In the genomic region with DNA sequence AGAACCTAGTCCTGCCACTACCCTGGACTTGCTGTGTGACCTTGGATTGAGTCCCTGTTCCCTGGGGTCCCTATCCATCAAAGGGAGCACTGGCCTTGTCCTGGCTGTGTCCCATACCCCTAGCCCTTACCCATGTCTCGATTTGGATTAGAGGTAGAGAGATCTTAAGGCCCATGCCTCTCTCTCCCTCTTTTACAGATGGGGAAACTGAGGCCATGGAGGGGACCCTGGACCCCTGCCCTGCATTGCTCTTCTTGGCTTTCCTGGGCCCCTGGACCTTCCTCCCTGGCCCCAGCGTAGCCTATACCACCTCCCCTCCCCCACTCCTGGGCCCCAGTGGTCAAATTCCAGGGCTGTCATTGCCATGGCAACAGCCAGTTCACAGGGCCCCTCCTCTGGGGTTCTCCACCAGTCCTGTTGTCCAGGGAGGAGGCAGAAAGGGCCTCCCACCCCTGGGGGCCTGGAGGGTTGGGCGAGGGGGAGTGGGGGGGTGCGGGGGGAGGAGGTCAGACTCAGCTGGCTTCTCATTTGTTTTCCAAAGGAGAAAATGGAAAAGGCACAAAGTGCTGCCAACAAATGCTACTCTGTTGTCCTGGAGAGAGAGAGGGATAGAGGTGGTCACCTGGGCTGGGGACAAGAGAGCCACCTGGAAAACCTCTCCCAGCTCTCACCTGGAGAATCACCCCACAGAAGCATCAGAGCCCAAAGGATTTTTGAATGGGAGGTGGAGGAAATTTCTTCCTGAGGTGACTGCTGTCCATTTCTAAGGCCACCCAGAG, we compare ENCODE assay signal across 2 cellular contexts.
A peak's percentile ranks its signal among the peaks of the same experiment; 100 is the strongest.
TF ChIP-seq lines count a peak whose summit lies in the region.

No MANE protein-coding gene starts in this region.

TF ChIP-seq in HCT116, 20 proteins besides CTCF, POLR2A, EP300 and RAD21:
- TF ChIP-seq ZNF274 (IDR thresholded peaks at IDR 0.05; ENCODE audit: low read depth, low read length) = no peak
- TF ChIP-seq, protein P1, sequence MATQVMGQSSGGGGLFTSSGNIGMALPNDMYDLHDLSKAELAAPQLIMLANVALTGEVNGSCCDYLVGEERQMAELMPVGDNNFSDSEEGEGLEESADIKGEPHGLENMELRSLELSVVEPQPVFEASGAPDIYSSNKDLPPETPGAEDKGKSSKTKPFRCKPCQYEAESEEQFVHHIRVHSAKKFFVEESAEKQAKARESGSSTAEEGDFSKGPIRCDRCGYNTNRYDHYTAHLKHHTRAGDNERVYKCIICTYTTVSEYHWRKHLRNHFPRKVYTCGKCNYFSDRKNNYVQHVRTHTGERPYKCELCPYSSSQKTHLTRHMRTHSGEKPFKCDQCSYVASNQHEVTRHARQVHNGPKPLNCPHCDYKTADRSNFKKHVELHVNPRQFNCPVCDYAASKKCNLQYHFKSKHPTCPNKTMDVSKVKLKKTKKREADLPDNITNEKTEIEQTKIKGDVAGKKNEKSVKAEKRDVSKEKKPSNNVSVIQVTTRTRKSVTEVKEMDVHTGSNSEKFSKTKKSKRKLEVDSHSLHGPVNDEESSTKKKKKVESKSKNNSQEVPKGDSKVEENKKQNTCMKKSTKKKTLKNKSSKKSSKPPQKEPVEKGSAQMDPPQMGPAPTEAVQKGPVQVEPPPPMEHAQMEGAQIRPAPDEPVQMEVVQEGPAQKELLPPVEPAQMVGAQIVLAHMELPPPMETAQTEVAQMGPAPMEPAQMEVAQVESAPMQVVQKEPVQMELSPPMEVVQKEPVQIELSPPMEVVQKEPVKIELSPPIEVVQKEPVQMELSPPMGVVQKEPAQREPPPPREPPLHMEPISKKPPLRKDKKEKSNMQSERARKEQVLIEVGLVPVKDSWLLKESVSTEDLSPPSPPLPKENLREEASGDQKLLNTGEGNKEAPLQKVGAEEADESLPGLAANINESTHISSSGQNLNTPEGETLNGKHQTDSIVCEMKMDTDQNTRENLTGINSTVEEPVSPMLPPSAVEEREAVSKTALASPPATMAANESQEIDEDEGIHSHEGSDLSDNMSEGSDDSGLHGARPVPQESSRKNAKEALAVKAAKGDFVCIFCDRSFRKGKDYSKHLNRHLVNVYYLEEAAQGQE (IDR thresholded peaks at IDR 0.05; ENCODE audit: low read depth) = no peak
- TF ChIP-seq SIN3A (IDR thresholded peaks at IDR 0.05; ENCODE audit: low read depth) = no peak
- no peak for TF ChIP-seq CEBPB (IDR thresholded peaks at IDR 0.05; ENCODE audit: low read depth)
- no peak for TF ChIP-seq SRF (IDR thresholded peaks at IDR 0.05; ENCODE audit: low read depth)
- TF ChIP-seq ZFX (IDR thresholded peaks at IDR 0.05) = no peak
- no peak for TF ChIP-seq EZH2phosphoT487 (IDR thresholded peaks at IDR 0.05; ENCODE audit: borderline replicate concordance)
- no peak for TF ChIP-seq FOSL1 (IDR thresholded peaks at IDR 0.05; ENCODE audit: low read depth)

TF ChIP-seq in K562, 482 proteins besides CTCF, POLR2A, EP300 and RAD21:
- no peak for TF ChIP-seq POU5F1 (IDR thresholded peaks at IDR 0.05; ENCODE audit: borderline replicate concordance, low read depth, low read length, partially characterized antibody)
- TF ChIP-seq, protein P2, sequence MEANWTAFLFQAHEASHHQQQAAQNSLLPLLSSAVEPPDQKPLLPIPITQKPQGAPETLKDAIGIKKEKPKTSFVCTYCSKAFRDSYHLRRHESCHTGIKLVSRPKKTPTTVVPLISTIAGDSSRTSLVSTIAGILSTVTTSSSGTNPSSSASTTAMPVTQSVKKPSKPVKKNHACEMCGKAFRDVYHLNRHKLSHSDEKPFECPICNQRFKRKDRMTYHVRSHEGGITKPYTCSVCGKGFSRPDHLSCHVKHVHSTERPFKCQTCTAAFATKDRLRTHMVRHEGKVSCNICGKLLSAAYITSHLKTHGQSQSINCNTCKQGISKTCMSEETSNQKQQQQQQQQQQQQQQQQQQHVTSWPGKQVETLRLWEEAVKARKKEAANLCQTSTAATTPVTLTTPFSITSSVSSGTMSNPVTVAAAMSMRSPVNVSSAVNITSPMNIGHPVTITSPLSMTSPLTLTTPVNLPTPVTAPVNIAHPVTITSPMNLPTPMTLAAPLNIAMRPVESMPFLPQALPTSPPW (CRISPR knock-in tag; IDR thresholded peaks at IDR 0.05) = peak; percentile 39; the same call in 1 of the 2 replicates
- TF ChIP-seq RFX1 (IDR thresholded peaks at IDR 0.05) = peak; percentile 83
- TF ChIP-seq TEAD1 (CRISPR knock-in tag; IDR thresholded peaks at IDR 0.05) = peak in 1 of 2 experiments; percentile 60; a peak in 1 of 4 replicates
- no peak for TF ChIP-seq CHCHD3 (CRISPR knock-in tag; IDR thresholded peaks at IDR 0.05)
- TF ChIP-seq CBX8 (IDR thresholded peaks at IDR 0.05; ENCODE audit: borderline replicate concordance, extremely low read depth, low read depth, low read length, poor library complexity, severe bottlenecking) = no peak
